8 cellular contexts compared by ENCODE assay signal in genomic region chrX:19343085-19343461, GRCh38. TPM values are rescaled to one million over a fixed set of nuclear protein-coding genes. Genes with fewer than 3 reads are reported as not detected.
DNase-seq lines count a peak whose midpoint lies in the region; ATAC-seq, FAIRE-seq and TF ChIP-seq lines count a peak whose summit lies in the region.

No MANE protein-coding gene starts in this region.

- H2BK12ac ChIP-seq in mesenchymal stem cell (ENCODE audit: low read length in 2 of 2) = no peak overlapping the region

- no peak overlapping the region for H2AK5ac ChIP-seq in mesenchymal stem cell (ENCODE audit: low read length, severe bottlenecking)

- FAIRE-seq in GM12878 (lab: Jason Lieb, UNC) = no peak

- TF ChIP-seq POLR2A in heart left ventricle (IDR thresholded peaks at IDR 0.05) (no peak), GM12878 (IDR thresholded peaks at IDR 0.05; ENCODE audit: low read depth, low read length) (no peak), uterus (IDR thresholded peaks at IDR 0.05) (no peak)

- H3K79me2 ChIP-seq in GM12878 (ENCODE audit: control insufficient read depth, insufficient read depth, low read length) = peaks cover 25% of the 10 kb centered on the region

- peak overlapping the region; percentile 14; the same call in 1 of the 2 replicates for H3K9ac ChIP-seq in GM12878 (ENCODE audit: control insufficient read depth, insufficient read depth, low read length)
- H3K9ac ChIP-seq in mesenchymal stem cell (ENCODE audit: low read length) = peak overlapping the region; percentile 79

- H4K20me1 ChIP-seq in GM12878 (ENCODE audit: control insufficient read depth, insufficient read depth) = no peaks in the 10 kb centered on the region

- H3K27ac ChIP-seq in heart left ventricle (peak overlapping the region in 11 of 12 donors; percentile 33 to 94 (median 84)), GM12878 (ENCODE audit: control insufficient read depth, insufficient read depth) (no peak overlapping the region), mesenchymal stem cell (ENCODE audit: low read length, poor library complexity, severe bottlenecking) (peak overlapping the region; percentile 44), uterus (peak overlapping the region; percentile 66 to 96)

- H3K14ac ChIP-seq in mesenchymal stem cell (ENCODE audit: low read length in 2 of 2) = no peak overlapping the region

- no peak for DNase-seq in heart left ventricle
- no peak for DNase-seq in left ventricle myocardium superior
- no peak for DNase-seq in GM12878 (ENCODE audit: low read depth, low spot score)
- DNase-seq in mesenchymal stem cell = no peak
- no peak for DNase-seq in uterus
- DNase-seq in RPMI8226 = no peak
- DNase-seq in retina = no peak
- DNase-seq in NOMO-1 treated with dmso at 0.1 percent for 144 hours (lab: John Stamatoyannopoulos, UW; ENCODE audit: unreplicated experiment) = no peak

- H2AFZ ChIP-seq in GM12878 (ENCODE audit: control insufficient read depth, low read depth, low read length) (peak overlapping the region; percentile 33), mesenchymal stem cell (ENCODE audit: low read depth, low read length) (peak overlapping the region; percentile 39)

- TF ChIP-seq EP300 in GM12878 (IDR thresholded peaks at IDR 0.05; ENCODE audit: borderline replicate concordance in 1 of 2, control insufficient read depth in 1 of 2, low read depth in 2 of 2, low read length in 2 of 2) = no peak

- TF ChIP-seq CTCF in heart left ventricle (IDR thresholded peaks at IDR 0.05) (no peak), GM12878 (IDR thresholded peaks at IDR 0.05 in 2 of 3, conservative IDR thresholded peaks at IDR 0.05 in 1 of 3; ENCODE audit: control insufficient read depth in 2 of 3, extremely low read depth in 1 of 3, insufficient read depth in 1 of 3, low read depth in 3 of 3, low read length in 3 of 3) (no peak), uterus (IDR thresholded peaks at IDR 0.05) (no peak)

- intact Hi-C loops in heart left ventricle (cut with DNase I) = no loop called here
- intact Hi-C loops in left ventricle myocardium superior (cut with micrococcal nuclease) = no loop called here
- intact Hi-C loops in GM12878 (cut with micrococcal nuclease; ENCODE audit: unreplicated experiment) = loop anchor here (10.0 kb wide), 1 partner anchor 542 kb away; the partner anchor contains the start of gene SH3KBP1
- intact Hi-C loops in uterus (cut with DNase I; ENCODE audit: low total_unique reads) = no loop called here

- H3K4me1 ChIP-seq in heart left ventricle = peaks cover 0 to 33% (median 9%) of the 10 kb centered on the region in 12 donors
- H3K4me1 ChIP-seq in GM12878 (ENCODE audit: control insufficient read depth, insufficient read depth, low read length) = no peaks in the 10 kb centered on the region
- H3K4me1 ChIP-seq in mesenchymal stem cell (ENCODE audit: control insufficient read depth, insufficient read depth, low read depth, low read length) = peaks cover 11% of the 10 kb centered on the region
- H3K4me1 ChIP-seq in uterus = peaks cover 0 to 4% of the 10 kb centered on the region in 2 donors

- no peak overlapping the region for H4K91ac ChIP-seq in mesenchymal stem cell (ENCODE audit: low read length)

- no peak overlapping the region for H2BK120ac ChIP-seq in mesenchymal stem cell (ENCODE audit: low read depth, low read length)

- no peak overlapping the region for H2BK15ac ChIP-seq in mesenchymal stem cell (ENCODE audit: low read depth, poor library complexity, severe bottlenecking)

- RAD21 ChIA-PET in GM12878 (lab: Charles Lee; ENCODE audit: unreplicated experiment) = no interaction called here

- no TSS peak for BruUV-seq in GM12878 (replicated peaks; lab: Mats Ljungman, UMichigan)

- POLR2A ChIA-PET in GM12878 (lab: Charles Lee) = no interaction called here

- SMC1A ChIA-PET in GM12878 (lab: Charles Lee; ENCODE audit: uncharacterized antibody, unreplicated experiment) = no interaction called here

- WGBS in heart left ventricle, 4 donors = 39 to 59% (median 49%) methylated on average over 10 of the region's 10 CpGs
- WGBS in GM12878 (ENCODE audit: insufficient coverage, insufficient replicate concordance, low lambda C conversion rate, missing lambda C conversion rate) = 72% methylated on average over 10 of the region's 10 CpGs
- 70% methylated on average over 9 of the region's 10 CpGs for WGBS in mesenchymal stem cell

- CTCF ChIA-PET in GM12878 (lab: Yijun Ruan, JAX) = no interaction called here

- no peak overlapping the region for H3K18ac ChIP-seq in mesenchymal stem cell (ENCODE audit: low read depth in 1 of 2, low read length in 2 of 2)

- in situ Hi-C loops in GM12878 (cut with MboI) = loop anchor here (10.0 kb wide), 1 partner anchor 668 kb away; the partner anchor contains the start of gene RS1

- ATAC-seq in heart left ventricle (no peak), left ventricle myocardium superior (no peak), GM12878 (no peak)

- H3K4me3 ChIP-seq in heart left ventricle (peak overlapping the region in 10 of 12 donors; percentile 66 to 96 (median 76)), GM12878 (peak overlapping the region; percentile 38; the same call in 1 of the 2 replicates), mesenchymal stem cell (ENCODE audit: insufficient read depth in 1 of 2, low read depth in 1 of 2, low read length in 2 of 2) (peak overlapping the region in 1 of 2 experiments; percentile 86), uterus (peak overlapping the region; percentile 16 to 65)

- H3K27me3 ChIP-seq in heart left ventricle (peaks cover 0 to 3% (median 0%) of the 10 kb centered on the region in 9 donors), GM12878 (replicated peaks in 1 of 2; ENCODE audit: control insufficient read depth in 2 of 2, insufficient read depth in 2 of 2, low read length in 1 of 2) (no peaks in the 10 kb centered on the region), mesenchymal stem cell (ENCODE audit: control insufficient read depth in 1 of 2, insufficient read depth in 1 of 2, low read length in 2 of 2) (no peaks in the 10 kb centered on the region), uterus (no peaks in the 10 kb centered on the region)

- peak overlapping the region; percentile 40 for H4K8ac ChIP-seq in mesenchymal stem cell (ENCODE audit: low read length)

- no peak overlapping the region for H2BK5ac ChIP-seq in mesenchymal stem cell (ENCODE audit: low read depth, low read length, poor library complexity, severe bottlenecking)

- peak overlapping the region; percentile 55 for H3K4me2 ChIP-seq in GM12878 (ENCODE audit: control insufficient read depth, insufficient read depth)
- H3K4me2 ChIP-seq in mesenchymal stem cell (ENCODE audit: low read length, poor library complexity, severe bottlenecking) = peak overlapping the region; percentile 72

- H3K36me3 ChIP-seq in heart left ventricle = peaks cover 0 to 1% (median 0%) of the 10 kb centered on the region in 9 donors
- no peaks in the 10 kb centered on the region for H3K36me3 ChIP-seq in GM12878 (ENCODE audit: control insufficient read depth in 2 of 2, insufficient read depth in 2 of 2, low read length in 1 of 2)
- H3K36me3 ChIP-seq in mesenchymal stem cell (ENCODE audit: control insufficient read depth in 1 of 2, insufficient read depth in 2 of 2, low read depth in 1 of 2, low read length in 2 of 2) = no peaks in the 10 kb centered on the region
- H3K36me3 ChIP-seq in uterus = no peaks in the 10 kb centered on the region

- no peak overlapping the region for H3K23ac ChIP-seq in mesenchymal stem cell (ENCODE audit: low read length in 2 of 2)

- H3K9me3 ChIP-seq in heart left ventricle (no peaks in the 10 kb centered on the region), GM12878 (replicated peaks; ENCODE audit: control insufficient read depth, insufficient read depth, low read length) (no peaks in the 10 kb centered on the region), mesenchymal stem cell (ENCODE audit: control insufficient read depth, low read length) (no peaks in the 10 kb centered on the region), uterus (no peaks in the 10 kb centered on the region)

- H3K4ac ChIP-seq in mesenchymal stem cell (ENCODE audit: low read depth in 1 of 2, low read length in 2 of 2) = peak overlapping the region in 1 of 2 experiments; percentile 26

- TF ChIP-seq RAD21 in GM12878 (IDR thresholded peaks at IDR 0.05; ENCODE audit: insufficient read depth, low read depth, low read length) = no peak

- H3K79me1 ChIP-seq in mesenchymal stem cell (replicated peaks; ENCODE audit: low read length, poor library complexity, severe bottlenecking) = no peaks in the 10 kb centered on the region

TF ChIP-seq in GM12878, 131 proteins besides CTCF, POLR2A, EP300 and RAD21 (continues in another document):
- TF ChIP-seq TCF3 (IDR thresholded peaks at IDR 0.05; ENCODE audit: borderline replicate concordance, insufficient read depth, low read depth, low read length) (no peak), CREB1 (IDR thresholded peaks at IDR 0.05; ENCODE audit: low read depth) (no peak)

RNA-seq across cellular contexts. Expression of gene PDHA1, which starts 0.7 kb away (rescaled TPM):
- total RNA-seq in heart left ventricle (1,000 to 10,000 TPM in 4 of 9 donors, 100 to 1,000 TPM in 5; 235 to 1,225 (median 919) TPM), left ventricle myocardium superior (1,321 TPM), GM12878 (2014; rRNA removed) (175 and 223 TPM in 2 replicates), GM12878 (2014; rRNA removed; fragmentation: Illumina TruSeq; extraction: Trizol) (171 and 176 TPM in 2 replicates), GM12878 (2021) (217 and 232 TPM in 2 replicates), uterus (100 to 1,000 TPM in 1 of 4 donors, 10 to 100 TPM in 3; 15.0 to 100 (median 62.9) TPM)
- polyA plus RNA-seq in heart left ventricle (1,000 to 10,000 TPM in 1 of 2 donors, 100 to 1,000 TPM in 1; 583 to 1,189 TPM), GM12878 (2011; rRNA removed) (351 and 360 TPM in 2 replicates), GM12878 (2014; fragmentation: Illumina TruSeq; extraction: Trizol) (219 and 254 TPM in 2 replicates), GM12878 (2014; fragmentation: Nextera tagmentation; extraction: Ambion mirVana) (100 to 1,000 TPM; 233 to 340 TPM), GM12878 (2014; rRNA removed) (262 and 307 TPM in 2 replicates), GM12878 (2016; fragmentation: Nextera tagmentation; extraction: Ambion mirVana) (100 to 1,000 TPM; 351 to 370 TPM)
- 93.2 and 94.5 TPM in 2 replicates for total RNA-seq in GM12878 (2013; cell fraction: nucleolus; rRNA removed)
- 81.9 TPM for polyA plus RNA-seq in GM12878 (2011; ENCODE audit: low read depth)
- polyA plus RNA-seq in GM12878 (2011; cell fraction: cytosol; rRNA removed) = 181 and 218 TPM in 2 replicates
- polyA plus RNA-seq in GM12878 (2011; cell fraction: nucleus; rRNA removed) = 194 and 229 TPM in 2 replicates
- 113 and 138 TPM in 2 replicates for polyA plus RNA-seq in GM12878 (2012)
- polyA minus RNA-seq in GM12878 (2011; rRNA and poly(A)+ RNA removed) = 146 and 175 TPM in 2 replicates
- 50.3 and 62.8 TPM in 2 replicates for polyA minus RNA-seq in GM12878 (2011; cell fraction: cytosol; rRNA and poly(A)+ RNA removed)
- polyA minus RNA-seq in GM12878 (2011; cell fraction: nucleus; rRNA and poly(A)+ RNA removed) = 13.9 and 22.1 TPM in 2 replicates
- polyA plus RNA-seq in mesenchymal stem cell (2013, experiment 1 of 2) = 48.3 TPM
- 50.3 TPM for polyA plus RNA-seq in mesenchymal stem cell (2013, experiment 2 of 2)
